Comparison of ENCODE assay signal across 1 cellular context in the genomic region with DNA sequence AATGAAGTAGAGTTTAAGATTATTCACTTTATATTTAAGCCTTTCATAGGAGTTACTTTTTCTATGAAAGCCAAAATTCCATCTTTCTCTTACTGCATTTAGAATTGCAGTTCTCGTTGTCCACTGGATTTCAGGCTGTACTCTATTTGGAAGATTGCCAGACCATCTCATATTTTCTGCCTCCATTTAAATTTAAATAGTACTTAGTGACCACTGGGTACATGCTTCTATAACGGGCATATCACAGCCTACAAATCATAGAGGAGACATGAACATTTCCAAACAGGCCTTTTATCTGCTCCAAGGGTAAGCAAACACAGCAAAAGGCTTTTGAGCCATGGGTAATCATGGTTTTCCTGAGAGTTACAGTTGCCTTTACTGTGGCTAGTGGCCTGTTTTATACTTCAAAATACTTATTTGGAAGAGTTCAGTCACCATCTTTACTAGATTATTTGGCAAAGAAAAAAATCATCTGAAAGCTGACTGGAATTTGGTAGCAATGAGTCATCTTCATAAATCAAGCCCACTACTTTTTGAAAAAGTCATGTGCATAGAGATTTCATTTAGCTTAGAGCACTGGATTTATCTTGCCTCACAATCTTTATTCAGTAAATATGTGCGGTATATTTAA.
TF ChIP-seq lines count a peak whose summit lies in the region.

No MANE protein-coding gene starts in this region.

TF ChIP-seq in IMR-90, 13 proteins besides CTCF, POLR2A, EP300 and RAD21:
- no peak for TF ChIP-seq CEBPB (IDR thresholded peaks at IDR 0.05; ENCODE audit: low read depth, low read length)
- no peak for TF ChIP-seq MXI1 (IDR thresholded peaks at IDR 0.05; ENCODE audit: borderline replicate concordance, low read depth, low read length)
- TF ChIP-seq FOS (IDR thresholded peaks at IDR 0.05; ENCODE audit: low read depth, low read length) = peak; percentile 84
- peak; percentile 86 for TF ChIP-seq BHLHE40 (IDR thresholded peaks at IDR 0.05; ENCODE audit: low read depth, low read length)
